Comparison of ENCODE assay signal across 16 cellular contexts in the genomic region with DNA sequence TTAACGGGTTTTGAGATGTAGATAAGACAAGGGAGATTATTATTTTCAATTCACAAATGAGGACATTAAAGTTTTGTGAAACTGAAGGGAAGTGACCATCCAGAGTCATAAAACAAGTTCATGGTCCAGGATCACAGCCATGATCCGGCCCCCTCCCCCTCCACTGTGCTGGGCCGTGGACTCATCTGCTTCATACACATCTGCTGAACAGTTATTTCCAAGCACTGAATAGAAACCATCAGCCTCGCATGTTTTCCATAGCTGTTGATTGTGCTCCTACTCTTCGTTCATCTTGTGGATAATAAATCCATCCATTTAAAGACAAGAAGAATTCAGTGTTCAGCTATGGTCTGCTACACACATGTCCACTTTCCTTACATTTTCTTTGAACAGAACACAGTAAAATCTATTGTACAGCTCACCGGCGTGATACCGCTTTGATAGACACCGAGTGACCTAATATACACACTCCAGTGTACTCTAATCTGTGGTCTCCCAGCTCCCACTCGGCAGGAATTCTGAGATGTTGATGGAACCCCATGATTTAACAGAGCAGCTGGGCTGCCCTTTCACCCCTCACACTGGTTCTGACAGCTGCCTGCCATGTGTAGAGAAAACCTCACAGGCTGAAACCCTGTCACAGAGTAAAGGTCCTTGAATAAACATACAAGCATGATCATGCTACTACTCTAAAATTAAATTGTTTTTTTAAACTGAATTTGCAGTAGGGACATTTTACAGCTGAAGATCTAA.
DNase-seq lines count a peak whose midpoint lies in the region; ATAC-seq and TF ChIP-seq lines count a peak whose summit lies in the region.
"Had no signal": no experiment of that assay in that cellular context is flagged by ENCODE, and none has a peak within 500 bp of the region (broad histone marks: within the 10 kb centered on the region; RNA-seq: fewer than 3 reads in every experiment).

No MANE protein-coding gene starts in this region.

- TF ChIP-seq EP300 in upper lobe of left lung (IDR thresholded peaks at IDR 0.05): no peak

- 75% methylated on average over 10 of the region's 10 CpGs for WGBS in upper lobe of left lung, 2 donors

- DNase-seq in DMS 273 (lab: John Stamatoyannopoulos, UW; ENCODE audit: unreplicated experiment) (peak; percentile 8), DMS 273 treated with DMSO at 0.1 percent for 48 hours (lab: John Stamatoyannopoulos, UW) (no peak), SJCRH30 (peak; percentile 90 to 97), fibroblast of mammary gland (ENCODE audit: low read depth) (peak; percentile 49), sciatic nerve (ENCODE audit: low spot score) (no peak), upper lobe of left lung (no peak), AML-193 (lab: John Stamatoyannopoulos, UW) (no peak), D341Med (ENCODE audit: low spot score) (no peak)
- DNase-seq: activated CD4-positive, alpha-beta T cell treated with anti-CD3 and anti-CD28 coated beads for 1 hour; activated gamma-delta T cell treated with Interleukin-2 at 50 U/mL for 16 hours; H9; transverse colon had no signal

- peak; percentile 18 for ATAC-seq in sciatic nerve
- ATAC-seq in upper lobe of left lung (ENCODE audit: low FRiP score in 2 of 2): no peak
- ATAC-seq: GM12878; Right ventricle myocardium inferior; stimulated activated effector memory CD8-positive, alpha-beta T cell treated with anti-CD3 and anti-CD28 coated beads, Interleukin-12 subunit alpha, Interleukin-12 subunit beta, amount 100 ng/mL, for 72 hours had no signal

- intact Hi-C loops in sciatic nerve (cut with DNase I): no loop called here

- H3K4me1 ChIP-seq in SJCRH30 (peaks cover 22% of the 10 kb centered on the region), upper lobe of left lung (peaks cover 0 to 4% (median 1%) of the 10 kb centered on the region in 4 donors)
- H3K4me1 ChIP-seq: transverse colon had no signal

- no peaks in the 10 kb centered on the region for H3K27me3 ChIP-seq in SJCRH30
- H3K27me3 ChIP-seq in upper lobe of left lung: no peaks in the 10 kb centered on the region
- H3K27me3 ChIP-seq: transverse colon had no signal

- 0 out of 2 replicates have a peak, but pooled peaks cover 3% of the 10 kb centered on the region for H3K9me3 ChIP-seq in SJCRH30 (replicated peaks)
- H3K9me3 ChIP-seq in upper lobe of left lung: no peaks in the 10 kb centered on the region
- H3K9me3 ChIP-seq: transverse colon had no signal

- TF ChIP-seq POLR2A in upper lobe of left lung (IDR thresholded peaks at IDR 0.05): no peak

- H3K36me3 ChIP-seq in SJCRH30: peaks cover 3% of the 10 kb centered on the region; the same call in 1 of the 2 replicates
- H3K36me3 ChIP-seq in upper lobe of left lung: no peaks in the 10 kb centered on the region
- H3K36me3 ChIP-seq: transverse colon had no signal

- TF ChIP-seq CTCF in fibroblast of mammary gland (conservative IDR thresholded peaks at IDR 0.05; ENCODE audit: control insufficient read depth, insufficient read depth, low read depth, low read length) (no peak), upper lobe of left lung (IDR thresholded peaks at IDR 0.05) (no peak)

- H3K4me3 ChIP-seq in SJCRH30 (peak overlapping the region; percentile 48), fibroblast of mammary gland (ENCODE audit: control insufficient read depth, low read depth, low read length) (no peak overlapping the region), upper lobe of left lung (no peak overlapping the region)
- H3K4me3 ChIP-seq: GM12878, transverse colon had no signal

- peak overlapping the region; percentile 81 for H3K27ac ChIP-seq in SJCRH30
- H3K27ac ChIP-seq in upper lobe of left lung: no peak overlapping the region
- H3K27ac ChIP-seq: 22Rv1, transverse colon had no signal

Comparison
In these comparisons a context has a peak if more than half of its experiments do, and no peak if none do; other contexts are left out.
1. DNase-seq: peak in DMS 273 (single experiment), SJCRH30 (2 of 2) and fibroblast of mammary gland (single experiment); none in DMS 273 treated with DMSO at 0.1 percent for 48 hours (single experiment), sciatic nerve (single experiment), upper lobe of left lung (0 of 2), AML-193 (0 of 2) and D341Med (single experiment).